Comparison of ENCODE assay signal across 14 cellular contexts in genomic region chr2:190158798-190159434, GRCh38.
DNase-seq lines count a peak whose midpoint lies in the region; ATAC-seq and TF ChIP-seq lines count a peak whose summit lies in the region.
"Had no signal": no experiment of that assay in that cellular context is flagged by ENCODE, and none has a peak within 500 bp of the region (broad histone marks: within the 10 kb centered on the region; RNA-seq: fewer than 3 reads in every experiment).

No MANE protein-coding gene starts in this region.

- 66 to 69% methylated on average over 3 of the region's 3 CpGs for WGBS in GM23248 (ENCODE audit: low coverage in 1 of 2, low lambda C conversion rate in 2 of 2, missing lambda C conversion rate in 2 of 2), 2 experiments
- 60 to 79% (median 72%) methylated on average over 3 of the region's 3 CpGs for WGBS in heart left ventricle, 4 donors

- H3K27ac ChIP-seq in GM23248, result peak overlapping the region; percentile 55
- H3K27ac ChIP-seq in ascending aorta, result peak overlapping the region; percentile 15 to 37
- H3K27ac ChIP-seq in heart left ventricle, result peak overlapping the region in 9 of 12 donors; percentile 3 to 58 (median 32)
- peak overlapping the region; percentile 66 for H3K27ac ChIP-seq in osteoblast (ENCODE audit: low read depth, low read length)

- H3K4me3 ChIP-seq in GM23248, result 0 out of 2 replicates have a peak overlapping the region, but pooled peaks have one; percentile 29
- H3K4me3 ChIP-seq in ascending aorta, result no peak overlapping the region
- H3K4me3 ChIP-seq in heart left ventricle, result no peak overlapping the region
- no peak overlapping the region for H3K4me3 ChIP-seq in osteoblast (ENCODE audit: insufficient read depth, low read length)

- H3K36me3 ChIP-seq in GM23248 (ENCODE audit: low read depth) (no peaks in the 10 kb centered on the region), ascending aorta (no peaks in the 10 kb centered on the region), heart left ventricle (no peaks in the 10 kb centered on the region), osteoblast (ENCODE audit: insufficient read depth, low read length) (no peaks in the 10 kb centered on the region)

- TF ChIP-seq CTCF in ascending aorta (IDR thresholded peaks at IDR 0.05), result no peak
- TF ChIP-seq CTCF in heart left ventricle (IDR thresholded peaks at IDR 0.05), result no peak
- no peak for TF ChIP-seq CTCF in osteoblast (IDR thresholded peaks at IDR 0.05; ENCODE audit: extremely low read depth, low read depth, low read length)

- H3K9me2 ChIP-seq in GM23248 (ENCODE audit: insufficient read depth), result no peaks in the 10 kb centered on the region

- H4K20me1 ChIP-seq in GM23248 (ENCODE audit: insufficient read depth) (no peaks in the 10 kb centered on the region), osteoblast (ENCODE audit: insufficient read depth, low read length) (no peaks in the 10 kb centered on the region)

- H3K79me2 ChIP-seq in GM23248 (ENCODE audit: insufficient read depth) (no peaks in the 10 kb centered on the region), osteoblast (ENCODE audit: insufficient read depth, low read length) (no peaks in the 10 kb centered on the region)

- ATAC-seq in heart left ventricle, result peak in 3 of 4 donors; percentile 32 to 46 (median 35)
- ATAC-seq: activated CD4-positive, CD25-positive, alpha-beta regulatory T cell treated with anti-CD3 and anti-CD28 coated beads, Interleukin-2, amount 50 U/mL, for 24 hours; activated CD8-positive, alpha-beta memory T cell treated with anti-CD3 and anti-CD28 coated beads, Interleukin-2, amount 10 ng/mL, durations not matched to agents 7 days and 5 days; CD8-positive, alpha-beta T cell; stimulated activated naive CD8-positive, alpha-beta T cell treated with anti-CD3 and anti-CD28 coated beads, Interleukin-15, amount 100 ng/mL, for 72 hours had no signal

- H3K4me1 ChIP-seq in GM23248 (ENCODE audit: insufficient read depth) (peaks cover 29% of the 10 kb centered on the region), ascending aorta (peaks cover 0 to 4% of the 10 kb centered on the region in 2 donors), heart left ventricle (peaks cover 0 to 5% (median 0%) of the 10 kb centered on the region in 12 donors), osteoblast (ENCODE audit: insufficient read depth, low read length) (peaks cover 27% of the 10 kb centered on the region)

- no peaks in the 10 kb centered on the region for H3K27me3 ChIP-seq in GM23248 (replicated peaks; ENCODE audit: insufficient read depth)
- H3K27me3 ChIP-seq in ascending aorta, result no peaks in the 10 kb centered on the region
- H3K27me3 ChIP-seq in heart left ventricle, result no peaks in the 10 kb centered on the region
- no peaks in the 10 kb centered on the region for H3K27me3 ChIP-seq in osteoblast (ENCODE audit: insufficient read depth, low read length)

- peak overlapping the region; percentile 51 for H3K4me2 ChIP-seq in GM23248 (ENCODE audit: unreplicated experiment)
- peak overlapping the region; percentile 71 for H3K4me2 ChIP-seq in osteoblast (ENCODE audit: insufficient read depth, low read length)

- H2AFZ ChIP-seq in GM23248, result peak overlapping the region; percentile 60
- peak overlapping the region; percentile 32 for H2AFZ ChIP-seq in osteoblast (ENCODE audit: low read length)

- peaks cover 9% of the 10 kb centered on the region for H3F3A ChIP-seq in GM23248 (ENCODE audit: insufficient read depth)

- H3K9me3 ChIP-seq in GM23248 (ENCODE audit: low read depth) (no peaks in the 10 kb centered on the region), ascending aorta (no peaks in the 10 kb centered on the region), heart left ventricle (no peaks in the 10 kb centered on the region), osteoblast (ENCODE audit: low read depth, low read length) (no peaks in the 10 kb centered on the region)

- DNase-seq in GM23248, result no peak
- DNase-seq in ascending aorta (ENCODE audit: low spot score in 2 of 2), result no peak
- no peak for DNase-seq in heart left ventricle
- no peak for DNase-seq in osteoblast (ENCODE audit: insufficient read length, low spot score, missing footprints)
- no peak for DNase-seq in T-helper 2 cell
- DNase-seq in NOMO-1 treated with DMSO at 0.1 percent for 48 hours (lab: John Stamatoyannopoulos, UW; ENCODE audit: unreplicated experiment), result no peak
- no peak for DNase-seq in D341Med (ENCODE audit: low spot score)
- no peak for DNase-seq in G401 (ENCODE audit: low spot score)
- DNase-seq: activated CD8-positive, alpha-beta memory T cell treated with anti-CD3 and anti-CD28 coated beads, Interleukin-2, amount 10 ng/mL, durations not matched to agents 7 days and 5 days; CD8-positive, alpha-beta T cell; DMS79 treated with DMSO at 0.1 percent for 48 hours; NK-92 treated with Interleukin-12 subunit alpha and Interleukin-12 subunit beta, amount 100 ng/mL, for 24 hours; stimulated activated naive CD8-positive, alpha-beta T cell treated with anti-CD3 and anti-CD28 coated beads, Interleukin-15, amount 100 ng/mL, for 72 hours had no signal

- intact Hi-C loops in ascending aorta (cut with DNase I) (no loop called here), heart left ventricle (cut with DNase I) (loop anchor here in 1 of 10 donors (10.0 kb wide), 1 partner anchor 64 kb away; no protein-coding TSS in a partner anchor)

- no peak for TF ChIP-seq POLR2A in heart left ventricle (IDR thresholded peaks at IDR 0.05)

- H3K9ac ChIP-seq in GM23248, result no peak overlapping the region

- in situ Hi-C loops in GM23248 (cut with MboI) (no loop called here), G401 (cut with HindIII; ENCODE audit: low sequenced_read_pairs) (no loop called here)
